In genomic region chr18:36851202-36851590, GRCh38 we compare ENCODE assay signal across 1 cellular context.
TF ChIP-seq lines count a peak whose summit lies in the region.

No MANE protein-coding gene starts in this region.

TF ChIP-seq in IMR-90, 13 proteins besides CTCF, POLR2A, EP300 and RAD21:
- TF ChIP-seq BHLHE40 (IDR thresholded peaks at IDR 0.05; ENCODE audit: low read depth, low read length) (no peak), RCOR1 (IDR thresholded peaks at IDR 0.05; ENCODE audit: insufficient replicate concordance, low read length) (no peak), NFE2L2 (IDR thresholded peaks at IDR 0.05; ENCODE audit: low read depth, low read length) (no peak), MAZ (IDR thresholded peaks at IDR 0.05; ENCODE audit: borderline replicate concordance, low read depth, low read length) (no peak), CHD1 (IDR thresholded peaks at IDR 0.05; ENCODE audit: low read depth, low read length) (no peak), FOS (IDR thresholded peaks at IDR 0.05; ENCODE audit: low read depth, low read length) (no peak), RFX5 (IDR thresholded peaks at IDR 0.05; ENCODE audit: low read depth, low read length) (no peak), MAFK (IDR thresholded peaks at IDR 0.05; ENCODE audit: low read depth, low read length) (no peak), USF2 (IDR thresholded peaks at IDR 0.05; ENCODE audit: low read depth, low read length) (no peak), ELK1 (IDR thresholded peaks at IDR 0.05; ENCODE audit: borderline replicate concordance, low read depth, low read length) (no peak), SMC3 (IDR thresholded peaks at IDR 0.05; ENCODE audit: low read depth, low read length) (no peak), MXI1 (IDR thresholded peaks at IDR 0.05; ENCODE audit: borderline replicate concordance, low read depth, low read length) (no peak)
